11 cellular contexts compared by ENCODE assay signal in genomic region chr1:186865253-186865652, GRCh38. TPM values are rescaled to one million over a fixed set of nuclear protein-coding genes. Genes with fewer than 3 reads are reported as not detected.
DNase-seq lines count a peak whose midpoint lies in the region; ATAC-seq, FAIRE-seq and TF ChIP-seq lines count a peak whose summit lies in the region.
"Had no signal": no experiment of that assay in that cellular context is flagged by ENCODE, and none has a peak within 500 bp of the region (broad histone marks: within the 10 kb centered on the region; RNA-seq: fewer than 3 reads in every experiment).

No MANE protein-coding gene starts in this region.

- no peak for FAIRE-seq in frontal cortex (lab: Jason Lieb, UNC)

- DNase-seq in fibroblast of the aortic adventitia (ENCODE audit: low read depth) (peak; percentile 28), stomach (no peak), frontal cortex (ENCODE audit: low spot score in 2 of 2) (no peak), mesenteric fat pad (ENCODE audit: low spot score) (no peak)
- DNase-seq: activated T-cell treated with anti-CD3 and anti-CD28 coated beads, Interleukin-2, amount 50 U/mL, for 1 hour; midbrain; T-helper 17 cell had no signal

- H3K36me3 ChIP-seq in stomach, result no peaks in the 10 kb centered on the region

- no peak overlapping the region for H3K27ac ChIP-seq in stomach

- H3K4me1 ChIP-seq in stomach, result peaks cover 0 to 7% (median 2%) of the 10 kb centered on the region in 4 donors

- no peak overlapping the region for H3K4me3 ChIP-seq in fibroblast of the aortic adventitia (ENCODE audit: low read depth, low read length)
- H3K4me3 ChIP-seq in stomach, result no peak overlapping the region

- TF ChIP-seq CTCF in fibroblast of the aortic adventitia (IDR thresholded peaks at IDR 0.05; ENCODE audit: insufficient read depth, low read length) (no peak), stomach (IDR thresholded peaks at IDR 0.05) (no peak)

- no peaks in the 10 kb centered on the region for H3K27me3 ChIP-seq in stomach

- H3K9me3 ChIP-seq in stomach, result no peaks in the 10 kb centered on the region

- no peak for TF ChIP-seq POLR2A in stomach (IDR thresholded peaks at IDR 0.05)

- no peak for TF ChIP-seq EP300 in stomach (IDR thresholded peaks at IDR 0.05)

- WGBS in stomach, 5 donors, result 65 to 86% (median 81%) methylated on average over 1 of the region's 1 CpG

- ATAC-seq in GM18907 (IDR thresholded peaks at IDR 0.05; ENCODE audit: unreplicated experiment), result peak; percentile 86
- peak; percentile 87 for ATAC-seq in GM21528 (IDR thresholded peaks at IDR 0.05; ENCODE audit: low FRiP score, unreplicated experiment)
- peak; percentile 59 for ATAC-seq in HG03108 (IDR thresholded peaks at IDR 0.05; ENCODE audit: unreplicated experiment)
- ATAC-seq: sciatic nerve, T-helper 17 cell had no signal

- intact Hi-C loops in stomach (cut with DNase I; ENCODE audit: low total_unique reads), result no loop called here

RNA-seq across cellular contexts. Expression of gene PLA2G4A, which starts 36.5 kb away (rescaled TPM):
- total RNA-seq in fibroblast of the aortic adventitia (ENCODE audit: low replicate concordance) (7.3 and 74.7 TPM in 2 replicates), stomach (10 to 100 TPM in 2 of 5 donors, 1 to 10 TPM in 3; 2.2 to 17.8 (median 9.3) TPM), frontal cortex (1.2 TPM), mesenteric fat pad (14.1 TPM)
- polyA plus RNA-seq in stomach, result 1 to 10 TPM; 3.6 to 7.3 (median 6.2) TPM
